ENCODE assay signal across 11 cellular contexts in the genomic region with DNA sequence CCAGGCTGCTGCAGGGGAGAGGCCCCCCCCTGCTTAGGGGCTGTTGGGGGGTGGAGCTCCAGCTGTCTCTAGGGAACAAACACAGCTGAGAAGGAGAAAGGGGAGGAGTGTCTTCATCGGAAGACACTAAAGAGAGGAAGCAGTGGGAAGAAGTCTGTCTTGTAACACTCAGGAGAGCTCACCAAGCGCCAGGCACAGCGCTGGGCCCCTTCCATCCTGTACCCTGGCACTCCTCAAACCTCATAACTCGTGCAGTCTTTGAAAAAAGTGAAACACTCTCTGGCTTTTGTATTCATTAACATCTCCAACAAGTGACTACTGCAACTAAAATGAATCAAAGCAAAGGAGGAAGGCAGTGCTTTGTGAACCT.
DNase-seq lines count a peak whose midpoint lies in the region; ATAC-seq and TF ChIP-seq lines count a peak whose summit lies in the region.
"Had no signal": no experiment of that assay in that cellular context is flagged by ENCODE, and none has a peak within 500 bp of the region (broad histone marks: within the 10 kb centered on the region; RNA-seq: fewer than 3 reads in every experiment).

No MANE protein-coding gene starts in this region.

- peak; percentile 53 for ATAC-seq in DND-41 (ENCODE audit: insufficient read depth, low read depth)
- ATAC-seq: Panc1 had no signal

- 40 to 47% (median 43%) methylated on average over 4 of the region's 4 CpGs for WGBS in adrenal gland, 4 donors

- peaks cover 63% of the 10 kb centered on the region for H3K4me1 Mint-ChIP-seq in dendritic cell treated with granulocyte-macrophage colony-stimulating factor and Interleukin-4, amounts not matched to agents 40 ng/mL and 50 ng/mL, for 4 days (ENCODE audit: low read depth)
- peaks cover 27% of the 10 kb centered on the region for H3K4me1 Mint-ChIP-seq in endothelial cell (ENCODE audit: unreplicated experiment)

- TF ChIP-seq POLR2A in adrenal gland (IDR thresholded peaks at IDR 0.05): no peak

- H3K27ac Mint-ChIP-seq in dendritic cell treated with granulocyte-macrophage colony-stimulating factor and Interleukin-4, amounts not matched to agents 40 ng/mL and 50 ng/mL, for 4 days: peak overlapping the region; percentile 87
- no peak overlapping the region for H3K27ac Mint-ChIP-seq in endothelial cell (ENCODE audit: unreplicated experiment)
- H3K27ac Mint-ChIP-seq: progenitor cell of endocrine pancreas had no signal

- no peaks in the 10 kb centered on the region for H3K36me3 ChIP-seq in DND-41 (ENCODE audit: insufficient read depth, low read length)
- H3K36me3 ChIP-seq in rectal smooth muscle tissue (ENCODE audit: control insufficient read depth, insufficient read depth, low read length): no peaks in the 10 kb centered on the region
- no peaks in the 10 kb centered on the region for H3K36me3 ChIP-seq in adrenal gland (replicated peaks in 1 of 2)

- no peaks in the 10 kb centered on the region for H3K36me3 Mint-ChIP-seq in dendritic cell treated with granulocyte-macrophage colony-stimulating factor and Interleukin-4, amounts not matched to agents 40 ng/mL and 50 ng/mL, for 4 days (ENCODE audit: low read depth)
- H3K36me3 Mint-ChIP-seq in endothelial cell (ENCODE audit: low read depth, unreplicated experiment): peaks cover 5% of the 10 kb centered on the region

- no peak overlapping the region for H3K4me3 Mint-ChIP-seq in dendritic cell treated with granulocyte-macrophage colony-stimulating factor and Interleukin-4, amounts not matched to agents 40 ng/mL and 50 ng/mL, for 4 days
- H3K4me3 Mint-ChIP-seq in endothelial cell (ENCODE audit: unreplicated experiment): no peak overlapping the region

- peak overlapping the region; percentile 79 for H3K27ac ChIP-seq in DND-41 (ENCODE audit: low read length)
- peak overlapping the region; percentile 48 for H3K27ac ChIP-seq in rectal smooth muscle tissue (ENCODE audit: low read depth, low read length)
- no peak overlapping the region for H3K27ac ChIP-seq in adrenal gland

- DNase-seq in DND-41 (peak; percentile 82), MV-4-11 (lab: John Stamatoyannopoulos, UW) (peak; percentile 67), NCI-H1092 (lab: John Stamatoyannopoulos, UW) (no peak), adrenal gland (no peak), endothelial cell (ENCODE audit: low spot score) (no peak)
- DNase-seq: activated CD4-positive, CD25-positive, alpha-beta regulatory T cell treated with anti-CD3 and anti-CD28 coated beads, Interleukin-2, amount 50 U/mL, for 72 hours; NCI-H187 had no signal

- H3K9ac ChIP-seq in DND-41 (ENCODE audit: low read depth, low read length) (peak overlapping the region; percentile 46), rectal smooth muscle tissue (ENCODE audit: low read length) (no peak overlapping the region)

- H4K20me1 ChIP-seq in DND-41 (ENCODE audit: insufficient read depth, low read length): peaks cover 3% of the 10 kb centered on the region; the same call in 1 of the 2 replicates

- no peaks in the 10 kb centered on the region for H3K9me3 Mint-ChIP-seq in dendritic cell treated with granulocyte-macrophage colony-stimulating factor and Interleukin-4, amounts not matched to agents 40 ng/mL and 50 ng/mL, for 4 days
- H3K9me3 Mint-ChIP-seq in endothelial cell (ENCODE audit: unreplicated experiment): no peaks in the 10 kb centered on the region

- H3K9me3 ChIP-seq in DND-41 (ENCODE audit: insufficient read depth, low read length, severe bottlenecking): no peaks in the 10 kb centered on the region
- no peaks in the 10 kb centered on the region for H3K9me3 ChIP-seq in adrenal gland (replicated peaks in 1 of 3)

- H3K4me3 ChIP-seq in DND-41 (ENCODE audit: low read depth in 1 of 2, low read length in 2 of 2) (peak overlapping the region in 1 of 2 experiments; percentile 39; a peak in 2 of 4 replicates), rectal smooth muscle tissue (ENCODE audit: low read length) (no peak overlapping the region), adrenal gland (no peak overlapping the region)

- peaks cover 32% of the 10 kb centered on the region for H3K4me1 ChIP-seq in DND-41 (ENCODE audit: insufficient read depth, low read length)
- H3K4me1 ChIP-seq in rectal smooth muscle tissue (ENCODE audit: control insufficient read depth, insufficient read depth, low read length): peaks cover 15% of the 10 kb centered on the region
- no peaks in the 10 kb centered on the region for H3K4me1 ChIP-seq in adrenal gland (replicated peaks in 1 of 2)

- H3K27me3 ChIP-seq in DND-41 (ENCODE audit: insufficient read depth, low read length, poor library complexity) (no peaks in the 10 kb centered on the region), rectal smooth muscle tissue (ENCODE audit: control insufficient read depth, insufficient read depth, low read length) (no peaks in the 10 kb centered on the region), adrenal gland (no peaks in the 10 kb centered on the region)

- no peaks in the 10 kb centered on the region for H3K79me2 ChIP-seq in DND-41 (ENCODE audit: insufficient read depth, low read length)

- H3K4me2 ChIP-seq in DND-41 (ENCODE audit: insufficient read depth, low read length): peak overlapping the region; percentile 61

- no peak for TF ChIP-seq CTCF in DND-41 (IDR thresholded peaks at IDR 0.05; ENCODE audit: borderline replicate concordance, extremely low read depth, low read length, poor library complexity, severe bottlenecking)
- no peak for TF ChIP-seq CTCF in adrenal gland (IDR thresholded peaks at IDR 0.05)
- TF ChIP-seq CTCF in endothelial cell (IDR thresholded peaks at IDR 0.05; ENCODE audit: unreplicated experiment): no peak

- H2AFZ ChIP-seq in DND-41 (ENCODE audit: low read depth, low read length): no peak overlapping the region

- no peaks in the 10 kb centered on the region for H3K27me3 Mint-ChIP-seq in dendritic cell treated with granulocyte-macrophage colony-stimulating factor and Interleukin-4, amounts not matched to agents 40 ng/mL and 50 ng/mL, for 4 days
- peaks cover 8% of the 10 kb centered on the region for H3K27me3 Mint-ChIP-seq in endothelial cell (ENCODE audit: unreplicated experiment)

- intact Hi-C loops in dendritic cell treated with granulocyte-macrophage colony-stimulating factor and Interleukin-4, amounts not matched to agents 40 ng/mL and 50 ng/mL, for 4 days (cut with micrococcal nuclease): no loop called here
- intact Hi-C loops in adrenal gland (cut with DNase I): no loop called here

Comparison
In these comparisons a context has a peak if more than half of its experiments do, and no peak if none do; other contexts are left out.
1. DNase-seq: peak in DND-41 (single experiment) and MV-4-11 (single experiment); none in NCI-H1092 (single experiment), adrenal gland (0 of 7) and endothelial cell (single experiment).
2. H3K27ac ChIP-seq: peak in DND-41 (single experiment) and rectal smooth muscle tissue (single experiment); none in adrenal gland (0 of 5).